8 cellular contexts compared by ENCODE assay signal in genomic region chr2:109516445-109517117, GRCh38.
DNase-seq lines count a peak whose midpoint lies in the region; ATAC-seq, FAIRE-seq and TF ChIP-seq lines count a peak whose summit lies in the region.

No MANE protein-coding gene starts in this region.

- peak; percentile 37 to 55 for TF ChIP-seq CTCF in fibroblast of lung (conservative IDR thresholded peaks at IDR 0.05 in 1 of 2, IDR thresholded peaks at IDR 0.05 in 1 of 2; ENCODE audit: low read depth in 1 of 2, low read length in 2 of 2)

- no peak overlapping the region for H3K4me3 ChIP-seq in GM23248
- no peak overlapping the region for H3K4me3 ChIP-seq in fibroblast of lung (replicated peaks in 1 of 4; ENCODE audit: control extremely low read depth in 1 of 4, insufficient read depth in 1 of 4, low read depth in 3 of 4, low read length in 4 of 4)
- H3K4me3 ChIP-seq in small intestine (ENCODE audit: low read depth in 1 of 2, low read length in 2 of 2) = no peak overlapping the region

- in situ Hi-C loops in GM23248 (cut with MboI) = no loop called here

- H2AFZ ChIP-seq in GM23248 (no peak overlapping the region), fibroblast of lung (ENCODE audit: low read length) (no peak overlapping the region)

- 0 out of 2 replicates have a peak, but pooled peaks cover under 1% of the 10 kb centered on the region for H3K27me3 ChIP-seq in GM23248 (replicated peaks; ENCODE audit: insufficient read depth)
- no peaks in the 10 kb centered on the region for H3K27me3 ChIP-seq in fibroblast of lung (ENCODE audit: control insufficient read depth, insufficient read depth, low read length)
- no peaks in the 10 kb centered on the region for H3K27me3 ChIP-seq in small intestine (ENCODE audit: control insufficient read depth in 2 of 2, insufficient read depth in 2 of 2, low read length in 2 of 2)

- peaks cover 9% of the 10 kb centered on the region; the same call in 1 of the 2 replicates for H3F3A ChIP-seq in GM23248 (ENCODE audit: insufficient read depth)

- H3K9me2 ChIP-seq in GM23248 (ENCODE audit: insufficient read depth) = no peaks in the 10 kb centered on the region

- 78% methylated on average over 20 of the region's 20 CpGs for WGBS in GM23248 (ENCODE audit: low coverage in 1 of 2, low lambda C conversion rate in 2 of 2, missing lambda C conversion rate in 2 of 2), 2 experiments
- WGBS in small intestine, 3 donors = 31 to 55% (median 50%) methylated on average over 20 of the region's 20 CpGs

- DNase-seq in AML-193 (lab: John Stamatoyannopoulos, UW) (peak; percentile 7 to 24), GM23248 (peak; percentile 50), RCC 7860 (ENCODE audit: low spot score) (peak; percentile 37), fibroblast of lung (ENCODE audit: low read depth in 2 of 2) (peak; percentile 21 to 32), small intestine (peak; percentile 55), germinal center (ENCODE audit: low spot score) (no peak), NCI-H128 (lab: John Stamatoyannopoulos, UW; ENCODE audit: unreplicated experiment) (no peak)

- H3K4me1 ChIP-seq in GM23248 (ENCODE audit: insufficient read depth) (peaks cover 10% of the 10 kb centered on the region), fibroblast of lung (ENCODE audit: control insufficient read depth, extremely low read depth, insufficient read depth, low read length) (peaks cover 10% of the 10 kb centered on the region), small intestine (ENCODE audit: control insufficient read depth in 2 of 2, insufficient read depth in 1 of 2, low read depth in 1 of 2, low read length in 1 of 2) (no peaks in the 10 kb centered on the region)

- H3K79me2 ChIP-seq in GM23248 (ENCODE audit: insufficient read depth) (no peaks in the 10 kb centered on the region), fibroblast of lung (ENCODE audit: control insufficient read depth, insufficient read depth, low read length) (no peaks in the 10 kb centered on the region)

- H3K4me2 ChIP-seq in GM23248 (ENCODE audit: unreplicated experiment) (no peak overlapping the region), fibroblast of lung (ENCODE audit: extremely low read depth, insufficient read depth, low read length) (no peak overlapping the region)

- H4K20me1 ChIP-seq in GM23248 (ENCODE audit: insufficient read depth) = no peaks in the 10 kb centered on the region
- H4K20me1 ChIP-seq in fibroblast of lung (ENCODE audit: control insufficient read depth, extremely low read depth, insufficient read depth, low read length) = no peaks in the 10 kb centered on the region

- no peaks in the 10 kb centered on the region for H3K36me3 ChIP-seq in GM23248 (ENCODE audit: low read depth)
- H3K36me3 ChIP-seq in fibroblast of lung (ENCODE audit: control insufficient read depth, insufficient read depth, low read length) = no peaks in the 10 kb centered on the region
- H3K36me3 ChIP-seq in small intestine (ENCODE audit: control insufficient read depth in 2 of 2, insufficient read depth in 2 of 2, low read length in 2 of 2) = no peaks in the 10 kb centered on the region

- H3K9me3 ChIP-seq in GM23248 (ENCODE audit: low read depth) = no peaks in the 10 kb centered on the region
- H3K9me3 ChIP-seq in fibroblast of lung (ENCODE audit: control insufficient read depth, insufficient read depth, low read depth, low read length) = no peaks in the 10 kb centered on the region
- H3K9me3 ChIP-seq in small intestine (ENCODE audit: control insufficient read depth, low read depth) = no peaks in the 10 kb centered on the region

- ATAC-seq in HG03139 (IDR thresholded peaks at IDR 0.05; ENCODE audit: unreplicated experiment) = no peak

- no peak for FAIRE-seq in RCC 7860 (lab: Jason Lieb, UNC)
- no peak for FAIRE-seq in small intestine (lab: Jason Lieb, UNC)

- no peak overlapping the region for H3K27ac ChIP-seq in GM23248
- H3K27ac ChIP-seq in fibroblast of lung (ENCODE audit: insufficient read depth, low read length) = no peak overlapping the region
- H3K27ac ChIP-seq in small intestine (ENCODE audit: low read depth in 1 of 2, low read length in 1 of 2) = no peak overlapping the region

- H3K9ac ChIP-seq in GM23248 = no peak overlapping the region
- H3K9ac ChIP-seq in fibroblast of lung (ENCODE audit: insufficient read depth, low read length) = no peak overlapping the region

Comparison
In these comparisons a context has a peak if more than half of its experiments do, and no peak if none do; other contexts are left out.
1. DNase-seq: peak in AML-193 (2 of 2), GM23248 (single experiment), RCC 7860 (single experiment), fibroblast of lung (2 of 2) and small intestine (single experiment); none in germinal center (single experiment) and NCI-H128 (single experiment).